ENCODE assay signal across 8 cellular contexts in the genomic region with DNA sequence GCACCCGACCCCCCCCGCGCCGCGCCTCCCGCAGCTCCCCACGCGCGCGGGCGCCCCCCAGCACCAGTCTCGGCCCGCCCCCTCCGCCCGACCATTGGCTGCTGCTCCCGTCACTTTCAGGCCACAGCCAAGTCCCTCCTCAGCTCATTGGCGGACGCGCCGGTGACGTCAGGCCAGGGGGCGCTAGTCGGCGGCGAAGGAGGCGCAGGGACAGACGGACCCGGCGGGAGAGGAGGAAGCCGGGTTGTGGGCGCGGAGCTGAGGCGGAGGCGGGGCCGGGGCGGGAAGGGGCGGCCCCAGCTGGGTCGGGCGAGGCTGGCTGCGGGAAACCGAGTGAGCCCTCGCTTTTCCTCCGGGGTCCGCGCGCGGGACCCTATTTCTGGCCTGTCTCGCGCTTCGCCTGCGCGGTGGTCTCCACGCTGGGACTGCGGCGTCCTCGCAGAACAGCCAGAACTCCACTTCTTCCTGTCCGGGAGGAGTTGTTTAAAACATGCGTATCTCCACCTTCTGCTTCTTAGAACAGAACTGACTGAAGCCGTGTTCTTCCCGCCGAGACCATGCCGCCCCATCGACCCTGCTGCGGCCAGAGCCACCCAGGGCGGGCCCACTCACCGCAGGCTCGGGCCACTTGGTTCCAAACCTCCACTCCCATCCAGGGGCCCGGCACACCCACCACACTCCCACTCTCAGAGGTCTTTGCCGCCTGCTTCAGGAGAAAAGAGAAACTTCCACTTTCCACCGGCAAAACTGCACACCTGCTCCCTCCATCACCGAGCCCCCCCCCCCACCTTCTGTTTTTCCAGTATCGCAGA. TPM values are rescaled to one million over a fixed set of nuclear protein-coding genes. Genes with fewer than 3 reads are reported as not detected.
A peak's percentile ranks its signal among the peaks of the same experiment; 100 is the strongest.
DNase-seq lines count a peak whose midpoint lies in the region; ATAC-seq and TF ChIP-seq lines count a peak whose summit lies in the region.

No MANE protein-coding gene starts in this region.

- DNase-seq in NCI-H524 (lab: John Stamatoyannopoulos, UW) (peak; percentile 79 to 94), coronary artery (ENCODE audit: low spot score) (peak; percentile 100), left kidney (ENCODE audit: low read depth, low spot score) (peak; percentile 99)
- DNase-seq in activated CD4-positive, alpha-beta T cell treated with anti-CD3 and anti-CD28 coated beads, Interleukin-2, amount 10 ng/mL, durations not matched to agents 24 days and 14 days, result peak; percentile 100
- DNase-seq in stimulated activated CD4-positive, alpha-beta T cell treated with anti-CD3 and anti-CD28 coated beads, Interleukin-1b, Interleukin-23, amount 100 ng/mL, for 48 hours, result peak; percentile 99

- intact Hi-C loops in activated CD4-positive, alpha-beta T cell treated with anti-CD3 and anti-CD28 coated beads, Interleukin-2, amount 10 ng/mL, durations not matched to agents 24 days and 14 days (cut with micrococcal nuclease), result loop anchor here (1.0 to 10.0 kb wide), 6 partner anchors 68 to 1720 kb away; a partner anchor contains a TSS

- peak; percentile 45 for TF ChIP-seq CTCF in C4-2B (conservative IDR thresholded peaks at IDR 0.05)
- TF ChIP-seq CTCF in coronary artery (IDR thresholded peaks at IDR 0.05), result no peak

- H3K4me3 ChIP-seq in coronary artery, result peak overlapping the region; percentile 89

- H3K36me3 Mint-ChIP-seq in activated CD4-positive, alpha-beta T cell treated with anti-CD3 and anti-CD28 coated beads, Interleukin-2, amount 10 ng/mL, durations not matched to agents 24 days and 14 days (ENCODE audit: low read depth), result no peaks in the 10 kb centered on the region

- peaks cover 25% of the 10 kb centered on the region for H3K4me1 Mint-ChIP-seq in activated CD4-positive, alpha-beta T cell treated with anti-CD3 and anti-CD28 coated beads, Interleukin-2, amount 10 ng/mL, durations not matched to agents 24 days and 14 days

- peak overlapping the region; percentile 90 for H3K27ac Mint-ChIP-seq in activated CD4-positive, alpha-beta T cell treated with anti-CD3 and anti-CD28 coated beads, Interleukin-2, amount 10 ng/mL, durations not matched to agents 24 days and 14 days

- H3K9me3 Mint-ChIP-seq in activated CD4-positive, alpha-beta T cell treated with anti-CD3 and anti-CD28 coated beads, Interleukin-2, amount 10 ng/mL, durations not matched to agents 24 days and 14 days, result no peaks in the 10 kb centered on the region

- H3K27me3 Mint-ChIP-seq in activated CD4-positive, alpha-beta T cell treated with anti-CD3 and anti-CD28 coated beads, Interleukin-2, amount 10 ng/mL, durations not matched to agents 24 days and 14 days, result peaks cover 18% of the 10 kb centered on the region

- ATAC-seq in GM19324 (IDR thresholded peaks at IDR 0.05; ENCODE audit: low FRiP score, unreplicated experiment) (peak; percentile 98), HG03460 (IDR thresholded peaks at IDR 0.05; ENCODE audit: unreplicated experiment) (peak; percentile 95)

- H3K27ac ChIP-seq in C4-2B, result peak overlapping the region; percentile 88
- H3K27ac ChIP-seq in coronary artery, result peak overlapping the region; percentile 72 to 86

- H3K4me3 Mint-ChIP-seq in activated CD4-positive, alpha-beta T cell treated with anti-CD3 and anti-CD28 coated beads, Interleukin-2, amount 10 ng/mL, durations not matched to agents 24 days and 14 days, result peak overlapping the region; percentile 92

RNA-seq across cellular contexts. Expression of a gene that starts 0.5 kb away (rescaled TPM):
- 22.5 and 25.3 TPM in 2 replicates for total RNA-seq in activated CD4-positive, alpha-beta T cell treated with anti-CD3 and anti-CD28 coated beads, Interleukin-2, amount 10 ng/mL, durations not matched to agents 24 days and 14 days

Comparison
In these comparisons a context has a peak if more than half of its experiments do, and no peak if none do; other contexts are left out.
1. Peak in every context shown above with its lines: DNase-seq, ATAC-seq, H3K4me3 ChIP-seq and H3K27ac ChIP-seq.